9 cellular contexts compared by ENCODE assay signal in genomic region chrX:6021316-6022091, GRCh38.
DNase-seq lines count a peak whose midpoint lies in the region; TF ChIP-seq lines count a peak whose summit lies in the region.
"Had no signal": no experiment of that assay in that cellular context is flagged by ENCODE, and none has a peak within 500 bp of the region (broad histone marks: within the 10 kb centered on the region; RNA-seq: fewer than 3 reads in every experiment).

No MANE protein-coding gene starts in this region.

- intact Hi-C loops in activated naive CD4-positive, alpha-beta T cell treated with anti-CD3 and anti-CD28 coated beads for 36 hours (cut with micrococcal nuclease), result loop anchor here (2.0 to 5.0 kb wide), 3 partner anchors 206 to 1905 kb away; partner anchors contain the start of genes NLGN4X and PNPLA4

- no peaks in the 10 kb centered on the region for H3K36me3 Mint-ChIP-seq in activated naive CD4-positive, alpha-beta T cell treated with anti-CD3 and anti-CD28 coated beads for 36 hours (ENCODE audit: low read depth)
- peaks cover 14% of the 10 kb centered on the region for H3K36me3 Mint-ChIP-seq in neural crest cell (ENCODE audit: low read depth)
- H3K36me3 Mint-ChIP-seq: activated naive CD4-positive, alpha-beta T cell treated with anti-CD3 and anti-CD28 coated beads, Interleukin-2, amount 50 U/mL, for 72 hours had no signal

- peaks cover 3% of the 10 kb centered on the region for H3K27me3 Mint-ChIP-seq in activated naive CD4-positive, alpha-beta T cell treated with anti-CD3 and anti-CD28 coated beads for 36 hours (ENCODE audit: low read depth)
- no peaks in the 10 kb centered on the region for H3K27me3 Mint-ChIP-seq in neural crest cell (ENCODE audit: low read depth)

- no peak overlapping the region for H3K4me3 ChIP-seq in HFF-Myc (replicated peaks; ENCODE audit: low read depth, low read length)

- H3K4me3 Mint-ChIP-seq in activated naive CD4-positive, alpha-beta T cell treated with anti-CD3 and anti-CD28 coated beads for 36 hours, result no peak overlapping the region
- H3K4me3 Mint-ChIP-seq in neural crest cell, result no peak overlapping the region

- H3K27ac Mint-ChIP-seq in activated naive CD4-positive, alpha-beta T cell treated with anti-CD3 and anti-CD28 coated beads for 36 hours, result no peak overlapping the region
- H3K27ac Mint-ChIP-seq in neural crest cell (ENCODE audit: unreplicated experiment), result peak overlapping the region; percentile 85
- H3K27ac Mint-ChIP-seq: activated naive CD4-positive, alpha-beta T cell treated with anti-CD3 and anti-CD28 coated beads, Interleukin-2, amount 50 U/mL, for 72 hours had no signal

- no peaks in the 10 kb centered on the region for H3K9me3 Mint-ChIP-seq in activated naive CD4-positive, alpha-beta T cell treated with anti-CD3 and anti-CD28 coated beads for 36 hours
- H3K9me3 Mint-ChIP-seq in neural crest cell, result peaks cover 3% of the 10 kb centered on the region
- H3K9me3 Mint-ChIP-seq: activated naive CD4-positive, alpha-beta T cell treated with anti-CD3 and anti-CD28 coated beads, Interleukin-2, amount 50 U/mL, for 72 hours had no signal

- H3K4me1 Mint-ChIP-seq in activated naive CD4-positive, alpha-beta T cell treated with anti-CD3 and anti-CD28 coated beads for 36 hours (ENCODE audit: low read depth), result peaks cover 3% of the 10 kb centered on the region
- H3K4me1 Mint-ChIP-seq in neural crest cell, result peaks cover 28% of the 10 kb centered on the region

- CTCF ChIA-PET in activated naive CD4-positive, alpha-beta T cell treated with anti-CD3 and anti-CD28 coated beads for 36 hours (lab: Charles Lee), result no interaction called here

- TF ChIP-seq CTCF in HFF-Myc (IDR thresholded peaks at IDR 0.05; ENCODE audit: low read depth, low read length, missing control alignments) (peak; percentile 28), neural crest cell (conservative IDR thresholded peaks at IDR 0.05) (peak; percentile 84)

- peak; percentile 41 for DNase-seq in activated naive CD4-positive, alpha-beta T cell treated with anti-CD3 and anti-CD28 coated beads for 36 hours
- DNase-seq in activated naive CD4-positive, alpha-beta T cell treated with Interleukin-2 at 50 U/mL for 16 hours, result no peak
- no peak for DNase-seq in HFF-Myc (ENCODE audit: extremely low read depth, low read depth)
- peak; percentile 55 for DNase-seq in NCI-H69 (lab: John Stamatoyannopoulos, UW)
- DNase-seq in dermis microvascular lymphatic vessel endothelial cell (ENCODE audit: low read depth in 2 of 2), result peak; percentile 1 to 6
- peak; percentile 69 for DNase-seq in neural crest cell (ENCODE audit: low read depth, low spot score)
- no peak for DNase-seq in stimulated activated naive CD4-positive, alpha-beta T cell treated with Interleukin-2 at 50 U/mL for 16 hours (lab: John Stamatoyannopoulos, UW)
- DNase-seq in hepatic stellate cell (ENCODE audit: low spot score), result no peak

Comparison
In these comparisons a context has a peak if more than half of its experiments do, and no peak if none do; other contexts are left out.
1. DNase-seq: peak in activated naive CD4-positive, alpha-beta T cell treated with anti-CD3 and anti-CD28 coated beads for 36 hours (single experiment), NCI-H69 (single experiment), dermis microvascular lymphatic vessel endothelial cell (2 of 2) and neural crest cell (single experiment); none in activated naive CD4-positive, alpha-beta T cell treated with Interleukin-2 at 50 U/mL for 16 hours (single experiment), HFF-Myc (single experiment), stimulated activated naive CD4-positive, alpha-beta T cell treated with Interleukin-2 at 50 U/mL for 16 hours (single experiment) and hepatic stellate cell (single experiment).